In the genomic region with DNA sequence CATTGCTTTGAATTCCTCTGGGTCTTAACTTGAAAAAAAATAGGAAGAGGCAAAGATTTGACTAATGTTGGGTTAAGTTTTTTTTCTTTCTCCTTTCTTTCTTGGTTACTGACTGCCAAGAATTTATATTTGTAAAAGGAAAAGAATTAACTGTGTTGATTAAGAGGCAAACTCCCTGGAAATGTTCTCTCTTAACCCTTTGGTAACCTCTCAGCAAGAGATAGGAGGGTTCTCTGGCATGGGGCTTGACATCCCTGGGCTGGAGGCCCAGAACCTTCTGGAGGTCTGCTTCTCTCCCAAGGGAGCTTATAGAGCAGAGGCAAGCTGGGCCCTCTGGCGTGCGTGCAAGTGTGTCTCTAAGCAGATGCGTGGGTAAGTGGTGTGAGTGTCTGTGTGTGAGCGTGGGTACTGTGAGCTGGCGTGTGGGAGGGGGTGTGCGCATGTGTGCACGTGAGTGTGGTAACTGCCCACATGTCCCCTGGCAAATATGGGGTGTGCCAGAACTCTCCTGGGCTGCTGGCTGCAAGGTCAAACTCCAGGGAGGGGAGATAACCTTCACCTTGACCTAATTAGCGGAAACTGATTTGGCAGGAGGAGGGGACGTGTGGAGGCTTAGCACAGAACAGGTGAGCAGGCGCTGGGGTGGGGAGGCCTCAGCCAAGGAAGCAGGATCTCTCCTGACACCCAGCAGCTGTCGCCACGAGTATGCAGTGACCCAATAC, we compare ENCODE assay signal across 16 cellular contexts. TPM values are rescaled to one million over a fixed set of nuclear protein-coding genes. Genes with fewer than 3 reads are reported as not detected.
DNase-seq lines count a peak whose midpoint lies in the region; ATAC-seq and TF ChIP-seq lines count a peak whose summit lies in the region.
"Had no signal": no experiment of that assay in that cellular context is flagged by ENCODE, and none has a peak within 500 bp of the region (broad histone marks: within the 10 kb centered on the region; RNA-seq: fewer than 3 reads in every experiment).

No MANE protein-coding gene starts in this region.

- 14 to 20% (median 14%) methylated on average over 12 of the region's 12 CpGs for WGBS in ovary, 3 donors

- H3K4me3 Mint-ChIP-seq in WTC11, result no peak overlapping the region
- H3K4me3 Mint-ChIP-seq: activated T-cell treated with anti-CD3 and anti-CD28 coated beads, Interleukin-2, amount 50 U/mL, for 4 hours; B cell; T-helper 1 cell treated with Interleukin-12 subunit alpha and Interleukin-12 subunit beta and Interleukin-4 antibody, amounts not matched to agents 30 μg/mL and 1 μg/mL, for 36 hours had no signal

- CTCF ChIA-PET in WTC11 (lab: Charles Lee), result interaction anchor here (1.0 to 1.5 kb wide), 5 partner anchors 11 to 205 kb away, joined by 3 to 5 read pairs (median 4); partner anchors contain the start of gene EPHB3

- H3K27me3 Mint-ChIP-seq in WTC11 (ENCODE audit: low read depth), result no peaks in the 10 kb centered on the region; the same call in 1 of the 2 replicates
- H3K27me3 Mint-ChIP-seq: B cell had no signal

- TF ChIP-seq POLR2A in ovary (IDR thresholded peaks at IDR 0.05), result no peak

- H3K36me3 ChIP-seq in BE2C (no peaks in the 10 kb centered on the region), ovary (no peaks in the 10 kb centered on the region)
- H3K36me3 ChIP-seq: HAP-1, vagina had no signal

- peaks cover 42% of the 10 kb centered on the region for H3K4me1 Mint-ChIP-seq in WTC11

- TF ChIP-seq CTCF in BE2C (IDR thresholded peaks at IDR 0.05; ENCODE audit: low read depth, low read length) (no peak), WTC11 (IDR thresholded peaks at IDR 0.05) (no peak), ovary (IDR thresholded peaks at IDR 0.05) (no peak)

- ATAC-seq in WTC11, result no peak
- no peak for ATAC-seq in GM21576 (IDR thresholded peaks at IDR 0.05; ENCODE audit: unreplicated experiment)
- ATAC-seq: activated T-cell treated with anti-CD3 and anti-CD28 coated beads, Interleukin-2, amount 50 U/mL, for 4 hours; PC-3 had no signal

- H3K36me3 Mint-ChIP-seq in WTC11, result no peaks in the 10 kb centered on the region

- H3K27me3 ChIP-seq in BE2C, result no peaks in the 10 kb centered on the region
- no peaks in the 10 kb centered on the region for H3K27me3 ChIP-seq in ovary
- H3K27me3 ChIP-seq: vagina had no signal

- POLR2A ChIA-PET in WTC11 (lab: Charles Lee), result no interaction called here

- H3K9me3 ChIP-seq in BE2C, result no peaks in the 10 kb centered on the region
- H3K9me3 ChIP-seq in ovary, result no peaks in the 10 kb centered on the region
- H3K9me3 ChIP-seq: HAP-1, vagina had no signal

- H3K9me3 Mint-ChIP-seq in WTC11, result no peaks in the 10 kb centered on the region
- H3K9me3 Mint-ChIP-seq: activated T-cell treated with anti-CD3 and anti-CD28 coated beads, Interleukin-2, amount 50 U/mL, for 4 hours; T-helper 1 cell treated with Interleukin-12 subunit alpha and Interleukin-12 subunit beta and Interleukin-4 antibody, amounts not matched to agents 30 μg/mL and 1 μg/mL, for 36 hours had no signal

- no peak overlapping the region for H3K27ac Mint-ChIP-seq in WTC11
- H3K27ac Mint-ChIP-seq: B cell; T-helper 1 cell treated with Interleukin-12 subunit alpha and Interleukin-12 subunit beta and Interleukin-4 antibody, amounts not matched to agents 30 μg/mL and 1 μg/mL, for 36 hours had no signal

- peaks cover 3% of the 10 kb centered on the region; the same call in 1 of the 2 replicates for H3K4me1 ChIP-seq in BE2C
- H3K4me1 ChIP-seq in ovary (ENCODE audit: insufficient read depth), result peaks cover 10% of the 10 kb centered on the region
- H3K4me1 ChIP-seq: HAP-1 had no signal

- H3K4me3 ChIP-seq in BE2C (ENCODE audit: low read depth, low read length) (no peak overlapping the region), ovary (no peak overlapping the region)
- H3K4me3 ChIP-seq: HAP-1, vagina had no signal

- peak; percentile 40 for DNase-seq in BE2C
- DNase-seq in WTC11 (ENCODE audit: low spot score), result no peak
- peak; percentile 76 for DNase-seq in fibroblast of the conjunctiva (ENCODE audit: low read depth)
- peak; percentile 34 to 86 (median 65) for DNase-seq in ovary
- DNase-seq in foreskin melanocyte, result no peak
- no peak for DNase-seq in NCI-H187 (lab: John Stamatoyannopoulos, UW)
- no peak for DNase-seq in cerebellar cortex (ENCODE audit: low spot score)
- DNase-seq: activated T-cell treated with anti-CD3 and anti-CD28 coated beads, Interleukin-2, amount 50 U/mL, for 4 hours; NCI-H226; PC-3 had no signal

- no peak overlapping the region for H3K27ac ChIP-seq in ovary
- H3K27ac ChIP-seq: parathyroid adenoma, vagina had no signal

- no peak for TF ChIP-seq EP300 in ovary (IDR thresholded peaks at IDR 0.05)

- intact Hi-C loops in ovary (cut with DNase I), result loop anchor here in 1 of 4 donors (10.0 kb wide), 2 partner anchors 46 to 386 kb away; partner anchors contain the start of genes MAGEF1 and THPO

TF ChIP-seq in WTC11, 78 proteins besides CTCF, POLR2A, EP300 and RAD21:
- TF ChIP-seq FOXP1 (CRISPR knock-in tag; IDR thresholded peaks at IDR 0.05; ENCODE audit: borderline replicate concordance) (peak; percentile 32; the same call in 1 of the 2 replicates), SP1 (CRISPR knock-in tag; conservative IDR thresholded peaks at IDR 0.05) (no peak)

RNA-seq across cellular contexts. Expression of gene MAGEF1, which starts 49.4 kb away (rescaled TPM):
- 190 TPM for polyA plus RNA-seq in BE2C (2012; ENCODE audit: insufficient read depth, insufficient read length, low read depth)
- 59.1 to 72.9 TPM (median 63.1 TPM) in 3 replicates for total RNA-seq in WTC11 (2021)
- total RNA-seq in ovary, result 10 to 100 TPM; 28.3 to 48.6 (median 39.7) TPM
- polyA plus RNA-seq in ovary, result 10 to 100 TPM; 29.6 to 48.7 TPM

RNA-seq across cellular contexts. Expression of gene VPS8, which starts 50.7 kb away (rescaled TPM):
- 16.2 TPM for polyA plus RNA-seq in BE2C (2012; ENCODE audit: insufficient read depth, insufficient read length, low read depth)
- total RNA-seq in WTC11 (2021) (44.9 to 49.5 TPM (median 46.1 TPM) in 3 replicates), ovary (10 to 100 TPM; 37.9 to 58.8 (median 47.7) TPM)
- 10 to 100 TPM; 15.0 to 24.9 TPM for polyA plus RNA-seq in ovary

Comparison
In these comparisons a context has a peak if more than half of its experiments do, and no peak if none do; other contexts are left out.
1. DNase-seq: peak in BE2C (single experiment), fibroblast of the conjunctiva (single experiment) and ovary (5 of 5); none in WTC11 (single experiment), foreskin melanocyte (single experiment), NCI-H187 (0 of 2) and cerebellar cortex (single experiment).